8 cellular contexts compared by ENCODE assay signal in the genomic region with DNA sequence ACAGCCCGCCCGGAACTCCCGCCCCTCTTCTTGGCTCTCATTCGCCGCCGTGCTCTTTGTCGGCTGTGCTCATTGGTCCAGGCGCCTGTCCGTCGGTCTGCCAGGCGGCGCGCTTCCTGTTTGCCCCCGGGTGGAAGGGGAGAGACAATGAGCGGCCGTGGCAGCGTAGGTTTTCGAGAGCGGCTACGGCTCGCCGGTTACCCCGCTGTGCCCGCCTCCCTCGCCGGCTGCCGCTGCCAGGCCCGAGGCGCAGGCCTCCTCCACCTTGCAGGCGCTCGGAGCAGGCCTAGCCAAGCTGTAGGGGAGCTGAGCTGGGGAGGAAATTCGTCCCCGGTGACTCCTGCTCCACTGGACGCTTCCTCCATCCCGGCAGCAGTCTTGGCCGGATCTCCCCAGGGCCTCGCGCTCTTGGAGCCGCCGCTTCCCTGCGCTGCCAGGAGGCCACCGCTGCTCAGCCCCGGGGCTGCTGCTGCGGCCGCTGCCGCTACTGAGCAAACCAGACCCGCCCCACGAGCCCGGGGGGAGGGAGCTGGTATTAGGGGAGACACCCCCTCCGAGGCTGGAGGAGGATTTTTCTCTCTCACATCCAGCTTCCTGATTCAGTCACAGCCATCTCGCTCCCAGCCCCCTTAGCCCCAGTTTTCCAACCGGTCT. TPM values are rescaled to one million over a fixed set of nuclear protein-coding genes. Genes with fewer than 3 reads are reported as not detected.
A peak's percentile ranks its signal among the peaks of the same experiment; 100 is the strongest.
DNase-seq lines count a peak whose midpoint lies in the region; ATAC-seq and TF ChIP-seq lines count a peak whose summit lies in the region.

Gene SP3 (minus strand): TSS at position 2 of the 654 bp plus-strand sequence. CDS start 202 bp downstream, outside the sequence.

- peaks cover 0 to 35% (median 1%) of the 10 kb centered on the region in 4 donors for H3K4me1 ChIP-seq in Peyer's patch
- H3K4me1 ChIP-seq in muscle layer of duodenum (ENCODE audit: control insufficient read depth in 1 of 2, insufficient read depth in 2 of 2, low read length in 2 of 2) = peaks cover 5 to 23% of the 10 kb centered on the region in 2 donors

- TF ChIP-seq POLR2A in Peyer's patch (IDR thresholded peaks at IDR 0.05) = peak; percentile 83 to 91

- H3K27ac ChIP-seq in Peyer's patch (peak within 1 kb of the TSS; percentile 99 to 100 (median 100)), muscle layer of duodenum (ENCODE audit: low read length) (peak within 1 kb of the TSS; percentile 98)

- H3K27me3 ChIP-seq in Peyer's patch (no peaks in the 10 kb centered on the region), muscle layer of duodenum (ENCODE audit: low read depth, low read length) (no peaks in the 10 kb centered on the region)

- H3K9me3 ChIP-seq in Peyer's patch (no peaks in the 10 kb centered on the region), muscle layer of duodenum (ENCODE audit: control insufficient read depth in 1 of 2, low read length in 2 of 2) (peaks cover 0 to 5% of the 10 kb centered on the region in 2 donors)

- in situ Hi-C loops in KBM-7 (cut with MboI; ENCODE audit: low pct_unique_long_range_greater_than_20kb, low sequenced_read_pairs) = no loop called here

- DNase-seq in DMS53 (lab: John Stamatoyannopoulos, UW) (peak; percentile 99), KBM-7 (peak; percentile 97), Peyer's patch (peak; percentile 96 to 98 (median 98))
- DNase-seq in activated T-cell treated with anti-CD3 and anti-CD28 coated beads, Interleukin-2, amount 50 U/mL, for 48 hours = peak; percentile 95 to 97
- peak; percentile 91 to 94 for DNase-seq in stimulated activated CD8-positive, alpha-beta memory T cell treated with anti-CD3 and anti-CD28 coated beads, Interleukin-7, amount 100 ng/mL, for 4 hours (ENCODE audit: low read depth in 2 of 2)

- no peaks in the 10 kb centered on the region for H3K36me3 ChIP-seq in Peyer's patch
- H3K36me3 ChIP-seq in muscle layer of duodenum (ENCODE audit: control insufficient read depth in 1 of 2, insufficient read depth in 2 of 2, low read length in 2 of 2) = peaks cover 0 to 5% of the 10 kb centered on the region in 2 donors

- ATAC-seq in GM21717 (IDR thresholded peaks at IDR 0.05; ENCODE audit: unreplicated experiment) = peak; percentile 74
- ATAC-seq in esophagus mucosa = peak; percentile 88

- peak in 1 of 6 experiments; percentile 18 for TF ChIP-seq CTCF in Peyer's patch (IDR thresholded peaks at IDR 0.05)

- H3K4me3 ChIP-seq in Peyer's patch (peak within 1 kb of the TSS; percentile 87 to 99 (median 93)), muscle layer of duodenum (ENCODE audit: low read depth in 1 of 2, low read length in 2 of 2) (peak within 1 kb of the TSS; percentile 87)

RNA-seq across cellular contexts. Expression of gene SP3, which starts in this region (rescaled TPM):
- total RNA-seq in Peyer's patch (100 to 1,000 TPM in 1 of 4 donors, 10 to 100 TPM in 3; 57.1 to 106 (median 86.3) TPM), esophagus mucosa (51.1 TPM)

Comparison
In these comparisons a context has a peak if more than half of its experiments do, and no peak if none do; other contexts are left out.
1. Peak in every context shown above with its lines: DNase-seq, ATAC-seq, H3K4me3 ChIP-seq and H3K27ac ChIP-seq.